In the genomic region with DNA sequence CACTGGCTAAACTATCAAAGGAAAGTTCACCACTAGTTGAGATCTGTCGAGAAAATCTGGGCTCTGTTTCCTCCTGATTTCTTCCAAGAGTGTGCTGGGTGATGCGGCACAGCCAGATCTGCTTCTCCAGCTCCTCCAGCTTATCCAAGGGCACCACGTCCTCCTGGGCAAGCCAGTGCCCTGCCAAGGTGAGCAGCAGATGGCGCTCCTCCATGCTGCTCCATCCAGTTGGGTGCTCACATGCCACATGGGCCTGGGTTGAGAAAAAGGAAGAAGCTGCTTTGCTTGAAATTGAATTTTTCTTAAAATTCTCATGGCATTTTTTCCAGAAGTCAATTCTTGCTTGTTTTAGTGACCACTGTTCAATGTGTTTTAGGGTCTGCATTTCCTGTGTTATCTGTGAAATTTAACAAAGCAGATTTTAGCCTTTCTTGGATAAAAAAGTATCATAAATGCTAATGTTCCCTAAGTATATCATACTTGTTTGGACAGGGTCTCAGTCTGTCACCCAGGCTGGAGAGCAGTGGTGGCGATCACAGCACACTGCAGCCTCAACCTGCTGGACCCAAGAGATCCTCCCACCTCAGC, we compare ENCODE assay signal across 9 cellular contexts. TPM values are rescaled to one million over a fixed set of nuclear protein-coding genes. Genes with fewer than 3 reads are reported as not detected.
A peak's percentile ranks its signal among the peaks of the same experiment; 100 is the strongest.
DNase-seq lines count a peak whose midpoint lies in the region; ATAC-seq, FAIRE-seq and TF ChIP-seq lines count a peak whose summit lies in the region.
"Had no signal": no experiment of that assay in that cellular context is flagged by ENCODE, and none has a peak within 500 bp of the region (broad histone marks: within the 10 kb centered on the region; RNA-seq: fewer than 3 reads in every experiment).

No MANE protein-coding gene starts in this region.

- H3K27ac Mint-ChIP-seq in glutamatergic neuron (ENCODE audit: unreplicated experiment), result no peak overlapping the region

- H3K27me3 Mint-ChIP-seq in glutamatergic neuron (ENCODE audit: unreplicated experiment), result no peaks in the 10 kb centered on the region

- DNase-seq in NCI-H345 (lab: John Stamatoyannopoulos, UW) (peak; percentile 2), NCI-H345 treated with DMSO at 0.1 percent for 48 hours (lab: John Stamatoyannopoulos, UW; ENCODE audit: unreplicated experiment) (no peak), NCI-H526 (lab: John Stamatoyannopoulos, UW) (peak; percentile 16 to 73), activated T-helper 1 cell treated with Interleukin-2 at 50 U/mL for 16 hours (ENCODE audit: low read depth) (peak; percentile 34), glutamatergic neuron (peak; percentile 23), GM19239 (ENCODE audit: insufficient read length, low spot score) (no peak)
- DNase-seq in stimulated activated CD4-positive, alpha-beta T cell treated with anti-CD3 and anti-CD28 coated beads, Interleukin-4, amount 100 ng/mL, for 24 hours, result peak; percentile 61

- no peaks in the 10 kb centered on the region for H3K4me1 Mint-ChIP-seq in glutamatergic neuron (ENCODE audit: low read depth, unreplicated experiment)

- no peak for FAIRE-seq in GM19239 (lab: Jason Lieb, UNC)
- FAIRE-seq: G401.6 had no signal

- no peak for ATAC-seq in HG03442 (IDR thresholded peaks at IDR 0.05; ENCODE audit: unreplicated experiment)

- no peaks in the 10 kb centered on the region for H3K9me3 Mint-ChIP-seq in glutamatergic neuron (ENCODE audit: unreplicated experiment)

- no peak overlapping the region for H3K4me3 Mint-ChIP-seq in glutamatergic neuron (ENCODE audit: unreplicated experiment)

- no peak for TF ChIP-seq CTCF in glutamatergic neuron (IDR thresholded peaks at IDR 0.05; ENCODE audit: partially characterized antibody, unreplicated experiment)

- no peaks in the 10 kb centered on the region for H3K36me3 Mint-ChIP-seq in glutamatergic neuron (ENCODE audit: unreplicated experiment)

RNA-seq across cellular contexts. Expression of a gene that starts 47.3 kb away (rescaled TPM):
- total RNA-seq in glutamatergic neuron (ENCODE audit: unreplicated experiment), result 59.5 TPM

Comparison
In these comparisons a context has a peak if more than half of its experiments do, and no peak if none do; other contexts are left out.
1. DNase-seq: peak in NCI-H345 (single experiment), NCI-H526 (2 of 2), activated T-helper 1 cell treated with Interleukin-2 at 50 U/mL for 16 hours (single experiment), glutamatergic neuron (single experiment) and stimulated activated CD4-positive, alpha-beta T cell treated with anti-CD3 and anti-CD28 coated beads, Interleukin-4, amount 100 ng/mL, for 24 hours (single experiment); none in NCI-H345 treated with DMSO at 0.1 percent for 48 hours (single experiment) and GM19239 (single experiment).